Comparison of ENCODE assay signal across 10 cellular contexts in genomic region chr2:97992836-97993825, GRCh38. TPM values are rescaled to one million over a fixed set of nuclear protein-coding genes. Genes with fewer than 3 reads are reported as not detected.
DNase-seq lines count a peak whose midpoint lies in the region; ATAC-seq, FAIRE-seq and TF ChIP-seq lines count a peak whose summit lies in the region.
"Had no signal": no experiment of that assay in that cellular context is flagged by ENCODE, and none has a peak within 500 bp of the region (broad histone marks: within the 10 kb centered on the region; RNA-seq: fewer than 3 reads in every experiment).

No MANE protein-coding gene starts in this region.

- H3K27ac ChIP-seq in A673 (ENCODE audit: low read depth, low read length, poor library complexity, severe bottlenecking) (no peak overlapping the region), GM23248 (peak overlapping the region; percentile 88; the same call in 1 of the 2 replicates), keratinocyte (ENCODE audit: control insufficient read depth, insufficient read depth, low read length) (peak overlapping the region; percentile 91), esophagus muscularis mucosa (replicated peaks in 1 of 4) (peak overlapping the region in 1 of 4 donors; percentile 94)

- no peak for TF ChIP-seq EP300 in esophagus muscularis mucosa (IDR thresholded peaks at IDR 0.05)

- dilution Hi-C loops in keratinocyte (cut with MboI; ENCODE audit: extremely low pct_ligation_motif_present, low sequenced_read_pairs) = no loop called here

- H3K36me3 ChIP-seq in A673 (ENCODE audit: insufficient read depth, low read length, poor library complexity, severe bottlenecking) (no peaks in the 10 kb centered on the region), GM23248 (ENCODE audit: low read depth) (peaks cover 1% of the 10 kb centered on the region; the same call in 1 of the 2 replicates), keratinocyte (ENCODE audit: control insufficient read depth in 2 of 2, extremely low read depth in 1 of 2, insufficient read depth in 2 of 2, low read length in 2 of 2) (no peaks in the 10 kb centered on the region), esophagus muscularis mucosa (no peaks in the 10 kb centered on the region)
- H3K36me3 ChIP-seq: adrenal gland had no signal

- peak overlapping the region; percentile 83 for H3K4me3 ChIP-seq in A673 (ENCODE audit: low read depth, low read length, poor library complexity, severe bottlenecking)
- H3K4me3 ChIP-seq in GM23248 = peak overlapping the region; percentile 93
- H3K4me3 ChIP-seq in keratinocyte (ENCODE audit: control insufficient read depth in 2 of 3, extremely low read depth in 1 of 3, insufficient read depth in 2 of 3, low read depth in 1 of 3, low read length in 3 of 3) = peak overlapping the region; percentile 53 to 95 (median 90)
- peak overlapping the region in 2 of 4 donors; percentile 89 to 95 for H3K4me3 ChIP-seq in esophagus muscularis mucosa
- H3K4me3 ChIP-seq: lung had no signal

- H3F3A ChIP-seq in GM23248 (ENCODE audit: insufficient read depth) = peaks cover 21% of the 10 kb centered on the region

- peak; percentile 81 for FAIRE-seq in keratinocyte (lab: Jason Lieb, UNC)

- H3K27me3 ChIP-seq in A673 (replicated peaks; ENCODE audit: insufficient read depth, low read depth, low read length, poor library complexity) (no peaks in the 10 kb centered on the region), GM23248 (replicated peaks; ENCODE audit: insufficient read depth) (no peaks in the 10 kb centered on the region), keratinocyte (ENCODE audit: control insufficient read depth, extremely low read depth, insufficient read depth, low read length) (no peaks in the 10 kb centered on the region), esophagus muscularis mucosa (no peaks in the 10 kb centered on the region)
- H3K27me3 ChIP-seq: adrenal gland had no signal

- no peak overlapping the region for H3K27ac Mint-ChIP-seq in activated CD8-positive, alpha-beta T cell treated with anti-CD3 and anti-CD28 coated beads, Interleukin-2, amount 10 ng/mL, durations not matched to agents 7 days and 5 days

- H3K79me2 ChIP-seq in GM23248 (ENCODE audit: insufficient read depth) (peaks cover 69% of the 10 kb centered on the region), keratinocyte (ENCODE audit: control insufficient read depth, insufficient read depth, low read length) (peaks cover 65% of the 10 kb centered on the region)

- intact Hi-C loops in A673 (cut with micrococcal nuclease; ENCODE audit: unreplicated experiment) (loop anchor here (10.0 kb wide), 1 partner anchor 188 kb away; no protein-coding TSS in a partner anchor), esophagus muscularis mucosa (cut with DNase I) (no loop called here)

- peak overlapping the region; percentile 96 for H3K4me2 ChIP-seq in GM23248 (ENCODE audit: unreplicated experiment)
- H3K4me2 ChIP-seq in keratinocyte (ENCODE audit: control insufficient read depth, extremely low read depth, insufficient read depth, low read depth, low read length) = peak overlapping the region; percentile 90

- H4K20me1 ChIP-seq in GM23248 (ENCODE audit: insufficient read depth) = peaks cover 13% of the 10 kb centered on the region
- H4K20me1 ChIP-seq in keratinocyte (ENCODE audit: control insufficient read depth, extremely low read depth, insufficient read depth, low read length) = peaks cover 2% of the 10 kb centered on the region

- no peaks in the 10 kb centered on the region for H3K9me3 Mint-ChIP-seq in activated CD8-positive, alpha-beta T cell treated with anti-CD3 and anti-CD28 coated beads, Interleukin-2, amount 10 ng/mL, durations not matched to agents 7 days and 5 days (ENCODE audit: insufficient read depth)

- H3K9me1 ChIP-seq in keratinocyte (ENCODE audit: control insufficient read depth, extremely low read depth, insufficient read depth, low read length) = no peaks in the 10 kb centered on the region

- no peak overlapping the region for H2AFZ ChIP-seq in GM23248
- no peak overlapping the region for H2AFZ ChIP-seq in keratinocyte (ENCODE audit: control insufficient read depth, low read length)

- H3K9ac ChIP-seq in GM23248 = peak overlapping the region; percentile 88
- peak overlapping the region; percentile 90 for H3K9ac ChIP-seq in keratinocyte (ENCODE audit: control insufficient read depth, extremely low read depth, insufficient read depth, low read length)

- in situ Hi-C loops in GM23248 (cut with MboI) = no loop called here

- H3K4me1 ChIP-seq in A673 (ENCODE audit: insufficient read depth, low read length, poor library complexity, severe bottlenecking) (peaks cover 11% of the 10 kb centered on the region), GM23248 (ENCODE audit: insufficient read depth) (peaks cover 27% of the 10 kb centered on the region), keratinocyte (ENCODE audit: control insufficient read depth, extremely low read depth, insufficient read depth, low read length) (peaks cover 33% of the 10 kb centered on the region), esophagus muscularis mucosa (peaks cover 23 to 51% (median 48%) of the 10 kb centered on the region in 4 donors)

- peak overlapping the region; percentile 27 for H3K4me3 Mint-ChIP-seq in activated CD8-positive, alpha-beta T cell treated with anti-CD3 and anti-CD28 coated beads, Interleukin-2, amount 10 ng/mL, durations not matched to agents 7 days and 5 days

- TF ChIP-seq CTCF in A673 (conservative IDR thresholded peaks at IDR 0.05; ENCODE audit: low read depth, low read length) (no peak), keratinocyte (optimal IDR thresholded peaks at IDR 0.05 in 1 of 3, IDR thresholded peaks at IDR 0.05 in 1 of 3, conservative IDR thresholded peaks at IDR 0.05 in 1 of 3; ENCODE audit: extremely low read depth in 1 of 3, insufficient read depth in 2 of 3, low read length in 3 of 3) (no peak), esophagus muscularis mucosa (IDR thresholded peaks at IDR 0.05) (no peak)

- H3K9me3 ChIP-seq in A673 (ENCODE audit: low read depth, low read length, poor library complexity, severe bottlenecking) = peaks cover 8% of the 10 kb centered on the region
- no peaks in the 10 kb centered on the region for H3K9me3 ChIP-seq in GM23248 (ENCODE audit: low read depth)
- H3K9me3 ChIP-seq in keratinocyte (ENCODE audit: control insufficient read depth, low read depth, low read length) = no peaks in the 10 kb centered on the region
- peaks cover 0 to 3% (median 0%) of the 10 kb centered on the region in 4 donors for H3K9me3 ChIP-seq in esophagus muscularis mucosa
- H3K9me3 ChIP-seq: adrenal gland had no signal

- no peaks in the 10 kb centered on the region; the same call in 1 of the 2 replicates for H3K9me2 ChIP-seq in GM23248 (ENCODE audit: insufficient read depth)

- H3K36me3 Mint-ChIP-seq in activated CD8-positive, alpha-beta T cell treated with anti-CD3 and anti-CD28 coated beads, Interleukin-2, amount 10 ng/mL, durations not matched to agents 7 days and 5 days (ENCODE audit: low read depth) = peaks cover 3% of the 10 kb centered on the region

- POLR2A ChIA-PET in A673 (lab: Charles Lee; ENCODE audit: low non-redundant PET) = no interaction called here
- POLR2A ChIA-PET in activated CD8-positive, alpha-beta T cell treated with anti-CD3 and anti-CD28 coated beads, Interleukin-2, amount 10 ng/mL, durations not matched to agents 7 days and 5 days (lab: Charles Lee) = no interaction called here

- no peak for TF ChIP-seq POLR2A in esophagus muscularis mucosa (IDR thresholded peaks at IDR 0.05; ENCODE audit: low read depth)

- no TSS peak for BruUV-seq in A673 (replicated peaks; lab: Mats Ljungman, UMichigan)

- DNase-seq in A673 (ENCODE audit: low spot score) (no peak), GM23248 (peak; percentile 56), keratinocyte (ENCODE audit: low read depth, low spot score) (no peak), HuH-7.5 (ENCODE audit: low spot score) (no peak), esophagus muscularis mucosa (ENCODE audit: extremely low spot score) (no peak), NCI-H1436 (lab: John Stamatoyannopoulos, UW) (no peak)
- DNase-seq in activated CD8-positive, alpha-beta T cell treated with anti-CD3 and anti-CD28 coated beads, Interleukin-2, amount 10 ng/mL, durations not matched to agents 7 days and 5 days = no peak
- DNase-seq: adrenal gland had no signal

- no peaks in the 10 kb centered on the region for H3K27me3 Mint-ChIP-seq in activated CD8-positive, alpha-beta T cell treated with anti-CD3 and anti-CD28 coated beads, Interleukin-2, amount 10 ng/mL, durations not matched to agents 7 days and 5 days (ENCODE audit: low read depth)

- CTCF ChIA-PET in A673 (lab: Charles Lee) = no interaction called here
- CTCF ChIA-PET in activated CD8-positive, alpha-beta T cell treated with anti-CD3 and anti-CD28 coated beads, Interleukin-2, amount 10 ng/mL, durations not matched to agents 7 days and 5 days (lab: Charles Lee) = no interaction called here

- H3K4me1 Mint-ChIP-seq in activated CD8-positive, alpha-beta T cell treated with anti-CD3 and anti-CD28 coated beads, Interleukin-2, amount 10 ng/mL, durations not matched to agents 7 days and 5 days (ENCODE audit: low read depth) = peaks cover 28% of the 10 kb centered on the region

- WGBS in GM23248 (ENCODE audit: low coverage in 1 of 2, low lambda C conversion rate in 2 of 2, missing lambda C conversion rate in 2 of 2), 2 experiments = 29 to 39% methylated on average over 3 of the region's 3 CpGs
- 73% methylated on average over 3 of the region's 3 CpGs for WGBS in esophagus muscularis mucosa

- ATAC-seq in activated CD8-positive, alpha-beta T cell treated with anti-CD3 and anti-CD28 coated beads, Interleukin-2, amount 10 ng/mL, durations not matched to agents 7 days and 5 days = no peak
- ATAC-seq in GM18909 (IDR thresholded peaks at IDR 0.05; ENCODE audit: poor library complexity, unreplicated experiment) = no peak

RNA-seq across cellular contexts. Expression of gene TMEM131, which starts 2.6 kb away (rescaled TPM):
- total RNA-seq in A673 (2021) (26.2 and 28.9 TPM in 2 replicates), esophagus muscularis mucosa (10 to 100 TPM; 23.9 to 34.1 (median 26.5) TPM)
- total RNA-seq in GM23248 (2014; rRNA removed; shearing (Covaris generic)) = 15.7 and 41.5 TPM in 2 replicates
- polyA plus RNA-seq in GM23248 (2016; fragmentation: Nextera tagmentation; extraction: Ambion mirVana) (16.4 and 17.2 TPM in 2 replicates), keratinocyte (16.7 to 25.5 TPM (median 23.4 TPM) in 3 replicates)
- 10 to 100 TPM; 35.9 to 40.7 TPM for total RNA-seq in activated CD8-positive, alpha-beta T cell treated with anti-CD3 and anti-CD28 coated beads, Interleukin-2, amount 10 ng/mL, durations not matched to agents 7 days and 5 days
- 12.7 TPM for polyA plus RNA-seq in keratinocyte (2011; ENCODE audit: low read depth)
- 8.6 and 13.5 TPM in 2 replicates for polyA plus RNA-seq in keratinocyte (2011; cell fraction: cytosol; rRNA removed)
- polyA plus RNA-seq in keratinocyte (2011; cell fraction: nucleus; rRNA removed) = 75.9 and 76.7 TPM in 2 replicates
- polyA plus RNA-seq in keratinocyte (2012; ENCODE audit: low replicate concordance) = 14.5 and 27.6 TPM in 2 replicates
- polyA minus RNA-seq in keratinocyte = 39.2 to 66.1 TPM (median 53.3 TPM) in 3 replicates
- 19.2 TPM for polyA minus RNA-seq in keratinocyte (2011; cell fraction: cytosol; rRNA and poly(A)+ RNA removed)
- polyA minus RNA-seq in keratinocyte (2011; cell fraction: nucleus; rRNA and poly(A)+ RNA removed) = 81.8 and 158 TPM in 2 replicates
